Comparison of ENCODE assay signal across 20 cellular contexts in genomic region chr22:30925667-30926066, GRCh38. TPM values are rescaled to one million over a fixed set of nuclear protein-coding genes. Genes with fewer than 3 reads are reported as not detected.
A peak's percentile ranks its signal among the peaks of the same experiment; 100 is the strongest.
DNase-seq lines count a peak whose midpoint lies in the region; ATAC-seq and TF ChIP-seq lines count a peak whose summit lies in the region.
"Had no signal": no experiment of that assay in that cellular context is flagged by ENCODE, and none has a peak within 500 bp of the region (broad histone marks: within the 10 kb centered on the region; RNA-seq: fewer than 3 reads in every experiment).

No MANE protein-coding gene starts in this region.

- no CpG with 5 or more reads among the region's 5 CpGs for WGBS in trophoblast cell (ENCODE audit: extremely low coverage, insufficient coverage, insufficient read length)

- intact Hi-C loops in cardiac septum (cut with DNase I) (no loop called here), left cardiac atrium (cut with DNase I) (loop anchor here in 1 of 2 donors (10.0 kb wide), 1 partner anchor 291 kb away; the partner anchor contains the start of gene SLC35E4)

- no peaks in the 10 kb centered on the region for H3K4me1 ChIP-seq in trophoblast cell (ENCODE audit: control insufficient read depth in 1 of 2, insufficient read depth in 2 of 2, low read length in 2 of 2)
- H3K4me1 ChIP-seq: BE2C had no signal

- no peak overlapping the region for H3K4ac ChIP-seq in trophoblast cell (ENCODE audit: low read depth, low read length)

- DNase-seq in cardiac septum (ENCODE audit: low spot score) (peak; percentile 27), left cardiac atrium (no peak), T-helper 17 cell (no peak), osteocyte (ENCODE audit: extremely low spot score, unreplicated experiment) (peak; percentile 65), trophoblast cell (no peak), GM13976 (ENCODE audit: low spot score) (no peak)
- DNase-seq: ACHN; BE2C; C1 segment of cervical spinal cord; CD4-positive, CD25-positive, alpha-beta regulatory T cell; CD8-positive, alpha-beta memory T cell; COR-L47; DMS 273 treated with DMSO at 0.1 percent for 48 hours; DMS53; DND-41; EL had no signal

- no peak overlapping the region for H2BK12ac ChIP-seq in trophoblast cell (ENCODE audit: low read length)

- in situ Hi-C loops in GM13976 (cut with MboI; ENCODE audit: low sequenced_read_pairs, unreplicated experiment): loop anchor here (10.0 kb wide), 1 partner anchor 161 kb away; no protein-coding TSS in a partner anchor

- H2AFZ ChIP-seq in trophoblast cell (ENCODE audit: insufficient read depth, low read length, poor library complexity): no peak overlapping the region
- H2AFZ ChIP-seq: GM23338 had no signal

- no peaks in the 10 kb centered on the region for H3K79me1 ChIP-seq in trophoblast cell (ENCODE audit: low read length)

- no peaks in the 10 kb centered on the region for H3K9me3 Mint-ChIP-seq in osteocyte (ENCODE audit: unreplicated experiment)
- H3K9me3 Mint-ChIP-seq: CD4-positive, CD25-positive, alpha-beta regulatory T cell; GM23338 had no signal

- H3K4me3 ChIP-seq in trophoblast cell (ENCODE audit: low read depth, low read length): no peak overlapping the region
- H3K4me3 ChIP-seq: GM12878, GM23338 had no signal

- H3K27me3 ChIP-seq in trophoblast cell (ENCODE audit: insufficient read depth, low read length): no peaks in the 10 kb centered on the region

- H4K8ac ChIP-seq in trophoblast cell (ENCODE audit: low read depth, low read length): no peak overlapping the region

- H2BK120ac ChIP-seq in trophoblast cell (ENCODE audit: insufficient read depth, low read length, poor library complexity): no peak overlapping the region

- peaks cover 15% of the 10 kb centered on the region for H3K4me1 Mint-ChIP-seq in T-helper 17 cell
- H3K4me1 Mint-ChIP-seq in osteocyte (ENCODE audit: unreplicated experiment): peaks cover 7% of the 10 kb centered on the region

- no peak overlapping the region for H2BK5ac ChIP-seq in trophoblast cell (ENCODE audit: low read depth, low read length, poor library complexity)

- no peak overlapping the region for H4K12ac ChIP-seq in trophoblast cell (ENCODE audit: low read depth, low read length)

- H3K9me3 ChIP-seq in T-helper 17 cell (ENCODE audit: control insufficient read depth, low read length, poor library complexity, severe bottlenecking) (no peaks in the 10 kb centered on the region), trophoblast cell (ENCODE audit: insufficient read depth, low read depth, low read length) (peaks cover 3% of the 10 kb centered on the region)
- H3K9me3 ChIP-seq: BE2C had no signal

- H3K14ac ChIP-seq in trophoblast cell (ENCODE audit: low read length): no peak overlapping the region

- no peaks in the 10 kb centered on the region for H3K79me2 ChIP-seq in trophoblast cell (ENCODE audit: control insufficient read depth, insufficient read depth, low read length, poor library complexity)

- H3K18ac ChIP-seq in trophoblast cell (ENCODE audit: low read length): no peak overlapping the region

- no peak overlapping the region for H3K27ac ChIP-seq in trophoblast cell (ENCODE audit: low read depth, low read length)

- TF ChIP-seq CTCF in osteocyte (IDR thresholded peaks at IDR 0.05) (no peak), GM13976 (IDR thresholded peaks at IDR 0.05; ENCODE audit: borderline replicate concordance, control extremely low read depth, extremely low read depth, insufficient read depth, missing control alignments) (no peak)

- no peak overlapping the region for H3K4me2 ChIP-seq in trophoblast cell (ENCODE audit: low read length)
- H3K4me2 ChIP-seq: GM23338 had no signal

- H3K9ac ChIP-seq in trophoblast cell (ENCODE audit: low read length): no peak overlapping the region

- H4K91ac ChIP-seq in trophoblast cell (ENCODE audit: low read depth, low read length): no peak overlapping the region

- no peak overlapping the region for H2AK5ac ChIP-seq in trophoblast cell (ENCODE audit: low read length)

- H3K36me3 Mint-ChIP-seq in T-helper 17 cell (ENCODE audit: low read depth) (peaks cover 13% of the 10 kb centered on the region), osteocyte (ENCODE audit: unreplicated experiment) (peaks cover 36% of the 10 kb centered on the region)

- H3K23ac ChIP-seq in trophoblast cell (ENCODE audit: low read length): no peak overlapping the region

- no peak for ATAC-seq in left cardiac atrium
- no peak for ATAC-seq in T-helper 17 cell
- no peak for ATAC-seq in GM18907 (IDR thresholded peaks at IDR 0.05; ENCODE audit: unreplicated experiment)
- ATAC-seq: GM12878, GM23338, HepG2 had no signal

- H3K27ac Mint-ChIP-seq in T-helper 17 cell (peak overlapping the region; percentile 8), osteocyte (ENCODE audit: unreplicated experiment) (no peak overlapping the region)
- H3K27ac Mint-ChIP-seq: GM23338 had no signal

- no peak overlapping the region for H3K4me3 Mint-ChIP-seq in T-helper 17 cell
- no peak overlapping the region for H3K4me3 Mint-ChIP-seq in osteocyte (ENCODE audit: unreplicated experiment)
- H3K4me3 Mint-ChIP-seq: GM23338 had no signal

- H3K27me3 Mint-ChIP-seq in T-helper 17 cell (no peaks in the 10 kb centered on the region), osteocyte (ENCODE audit: unreplicated experiment) (peaks cover 6% of the 10 kb centered on the region)

- peaks cover 46 to 57% of the 10 kb centered on the region in 2 experiments for H3K36me3 ChIP-seq in trophoblast cell (ENCODE audit: control insufficient read depth in 1 of 2, insufficient read depth in 2 of 2, low read length in 2 of 2)

RNA-seq across cellular contexts. Expression of gene MORC2, which starts 42.9 kb away (rescaled TPM):
- 20.6 TPM for total RNA-seq in cardiac septum
- 10 to 100 TPM; 19.2 to 24.1 TPM for total RNA-seq in left cardiac atrium
- total RNA-seq in T-helper 17 cell: 10 to 100 TPM; 28.9 to 35.9 TPM
- total RNA-seq in osteocyte: 26.9 and 29.1 TPM in 2 replicates
- polyA plus RNA-seq in trophoblast cell (2013): 44.6 and 48.3 TPM in 2 replicates

RNA-seq across cellular contexts. Expression of gene TUG1, which starts 43.4 kb away (rescaled TPM):
- total RNA-seq in cardiac septum (52.6 TPM), left cardiac atrium (10 to 100 TPM; 37.7 to 51.3 TPM), T-helper 17 cell (10 to 100 TPM; 78.9 to 82.9 TPM), osteocyte (92.9 and 93.2 TPM in 2 replicates)
- polyA plus RNA-seq in trophoblast cell (2013): 87.2 and 92.0 TPM in 2 replicates

Comparison
In these comparisons a context has a peak if more than half of its experiments do, and no peak if none do; other contexts are left out.
1. DNase-seq: peak in cardiac septum (single experiment) and osteocyte (single experiment); none in left cardiac atrium (single experiment), T-helper 17 cell (0 of 3), trophoblast cell (0 of 2) and GM13976 (single experiment).